In the genomic region with DNA sequence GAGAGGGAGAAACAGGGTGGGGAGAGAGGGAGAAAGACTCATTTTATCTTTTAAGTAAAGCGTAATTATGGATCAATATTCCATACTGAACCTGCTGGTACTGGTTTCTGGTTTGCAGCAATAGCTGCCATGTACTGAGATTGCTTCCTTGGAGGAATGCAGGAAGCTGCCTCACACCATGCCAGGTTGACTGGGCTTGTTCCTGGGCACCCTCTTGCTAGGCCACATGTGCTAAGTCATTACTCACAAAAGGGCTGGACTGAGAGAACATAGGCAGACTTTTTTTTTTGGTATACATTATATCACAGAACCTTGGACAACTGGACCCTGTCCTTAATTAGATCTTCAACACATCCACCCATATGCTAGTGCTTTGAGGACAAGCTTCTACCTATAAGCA, we compare ENCODE assay signal across 10 cellular contexts.
DNase-seq lines count a peak whose midpoint lies in the region; ATAC-seq, FAIRE-seq and TF ChIP-seq lines count a peak whose summit lies in the region.
"Had no signal": no experiment of that assay in that cellular context is flagged by ENCODE, and none has a peak within 500 bp of the region (broad histone marks: within the 10 kb centered on the region; RNA-seq: fewer than 3 reads in every experiment).

No MANE protein-coding gene starts in this region.

- H3K36me3 ChIP-seq in vagina (no peaks in the 10 kb centered on the region), HepG2 (replicated peaks in 1 of 2; ENCODE audit: control insufficient read depth in 1 of 2, insufficient read depth in 2 of 2, low read length in 2 of 2) (no peaks in the 10 kb centered on the region)

- no TSS peak for BruUV-seq in HepG2 (replicated peaks; lab: Mats Ljungman, UMichigan)

- H3K27me3 ChIP-seq in vagina: no peaks in the 10 kb centered on the region
- H3K27me3 ChIP-seq in HepG2 (ENCODE audit: control insufficient read depth in 1 of 2, insufficient read depth in 2 of 2, low read length in 2 of 2): peaks cover 0 to 7% of the 10 kb centered on the region in 2 experiments; a peak in 2 of 5 replicates

- CTCF ChIA-PET in HepG2 (lab: Yijun Ruan, JAX; ENCODE audit: low intra/inter-chr PET ratio, low total read pairs): no interaction called here

- POLR2A ChIA-PET in HepG2 (lab: Yijun Ruan, JAX): no interaction called here

- no peak for FAIRE-seq in HepG2 (lab: Jason Lieb, UNC)
- FAIRE-seq: astrocyte had no signal

- 68% methylated on average over 1 of the region's 1 CpG for WGBS in HepG2 (ENCODE audit: low lambda C conversion rate)

- no peak overlapping the region for H3K4me3 ChIP-seq in vagina
- no peak overlapping the region for H3K4me3 ChIP-seq in HepG2 (replicated peaks in 1 of 3; ENCODE audit: insufficient read depth in 1 of 3, low read depth in 2 of 3, low read length in 3 of 3)

- H3K4me1 Mint-ChIP-seq in neural crest cell: peaks cover 9% of the 10 kb centered on the region

- TF ChIP-seq POLR2A in vagina (IDR thresholded peaks at IDR 0.05) (no peak), HepG2 (IDR thresholded peaks at IDR 0.05; ENCODE audit: insufficient read depth in 1 of 2, low read depth in 2 of 2, low read length in 2 of 2) (no peak)

- no peak overlapping the region for H3K4me2 ChIP-seq in HepG2 (ENCODE audit: low read depth, low read length)

- no peaks in the 10 kb centered on the region for H4K20me1 ChIP-seq in HepG2 (ENCODE audit: insufficient read depth, low read length)

- no peaks in the 10 kb centered on the region for H3K79me2 ChIP-seq in HepG2 (ENCODE audit: insufficient read depth, low read length)

- DNase-seq in HT1080 (ENCODE audit: low read depth) (peak; percentile 30), neural crest cell (ENCODE audit: low read depth, low spot score) (no peak), MV-4-11 (lab: John Stamatoyannopoulos, UW) (no peak), vagina (ENCODE audit: extremely low spot score in 2 of 2) (no peak), HepG2 (ENCODE audit: low spot score) (no peak)
- DNase-seq in activated CD8-positive, alpha-beta memory T cell treated with anti-CD3 and anti-CD28 coated beads, Interleukin-2, amount 50 U/mL, for 48 hours: no peak
- DNase-seq: NCI-H774 had no signal

- H3K36me3 Mint-ChIP-seq in neural crest cell (ENCODE audit: low read depth): no peaks in the 10 kb centered on the region

- no peaks in the 10 kb centered on the region for H3K27me3 Mint-ChIP-seq in neural crest cell (ENCODE audit: low read depth)

- no peak overlapping the region for H2AFZ ChIP-seq in HepG2 (ENCODE audit: low read length)

- TF ChIP-seq RAD21 in HepG2 (CRISPR knock-in tag; IDR thresholded peaks at IDR 0.05): no peak

- H3K9me3 Mint-ChIP-seq in neural crest cell: no peaks in the 10 kb centered on the region

- H3K27ac ChIP-seq in vagina (no peak overlapping the region), HepG2 (ENCODE audit: extremely low read length, insufficient read depth, low read length) (no peak overlapping the region)

- H3K4me1 ChIP-seq in vagina (no peaks in the 10 kb centered on the region), HepG2 (ENCODE audit: insufficient read depth, low read length) (peaks cover 16% of the 10 kb centered on the region)

- no peak overlapping the region for H3K4me3 Mint-ChIP-seq in neural crest cell

- no peak overlapping the region for H3K9ac ChIP-seq in HepG2 (ENCODE audit: insufficient read depth, low read depth, low read length)

- TF ChIP-seq CTCF in neural crest cell (conservative IDR thresholded peaks at IDR 0.05) (no peak), vagina (IDR thresholded peaks at IDR 0.05) (no peak), HepG2 (CRISPR knock-in tag; IDR thresholded peaks at IDR 0.05) (no peak)

- in situ Hi-C loops in HepG2 (cut with HindIII; ENCODE audit: extremely low pct_ligation_motif_present, low pct_unique_long_range_greater_than_20kb): no loop called here

- TF ChIP-seq EP300 in HepG2 (IDR thresholded peaks at IDR 0.05; ENCODE audit: low read depth in 2 of 2, low read length in 2 of 2) (no peak), HepG2 (CRISPR knock-in tag; IDR thresholded peaks at IDR 0.05; ENCODE audit: borderline replicate concordance) (no peak)

- intact Hi-C loops in vagina (cut with DNase I): no loop called here
- intact Hi-C loops in HepG2 (cut with micrococcal nuclease; ENCODE audit: unreplicated experiment): no loop called here

- peak; percentile 14 for ATAC-seq in GM19025 (IDR thresholded peaks at IDR 0.05; ENCODE audit: low read depth, unreplicated experiment)
- peak; percentile 17 for ATAC-seq in HG02623 (IDR thresholded peaks at IDR 0.05; ENCODE audit: unreplicated experiment)
- no peak for ATAC-seq in HepG2

- H3K9me3 ChIP-seq in vagina (no peaks in the 10 kb centered on the region), HepG2 (ENCODE audit: low read length) (no peaks in the 10 kb centered on the region)

- peak overlapping the region; percentile 28 for H3K27ac Mint-ChIP-seq in neural crest cell (ENCODE audit: unreplicated experiment)

TF ChIP-seq in HepG2, 621 proteins besides CTCF, POLR2A, EP300 and RAD21:
- TF ChIP-seq ARNT2 (CRISPR knock-in tag; IDR thresholded peaks at IDR 0.05; ENCODE audit: low read depth): no peak
- TF ChIP-seq PRMT3 (CRISPR knock-in tag; IDR thresholded peaks at IDR 0.05; ENCODE audit: borderline replicate concordance, low read depth): no peak
- no peak for TF ChIP-seq ZBTB3 (CRISPR knock-in tag; IDR thresholded peaks at IDR 0.05; ENCODE audit: borderline replicate concordance, low read depth)
- TF ChIP-seq, protein P1, sequence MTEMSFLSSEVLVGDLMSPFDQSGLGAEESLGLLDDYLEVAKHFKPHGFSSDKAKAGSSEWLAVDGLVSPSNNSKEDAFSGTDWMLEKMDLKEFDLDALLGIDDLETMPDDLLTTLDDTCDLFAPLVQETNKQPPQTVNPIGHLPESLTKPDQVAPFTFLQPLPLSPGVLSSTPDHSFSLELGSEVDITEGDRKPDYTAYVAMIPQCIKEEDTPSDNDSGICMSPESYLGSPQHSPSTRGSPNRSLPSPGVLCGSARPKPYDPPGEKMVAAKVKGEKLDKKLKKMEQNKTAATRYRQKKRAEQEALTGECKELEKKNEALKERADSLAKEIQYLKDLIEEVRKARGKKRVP (CRISPR knock-in tag; IDR thresholded peaks at IDR 0.05): no peak
- no peak for TF ChIP-seq HOXA5 (CRISPR knock-in tag; IDR thresholded peaks at IDR 0.05)
- no peak for TF ChIP-seq ZSCAN12 (CRISPR knock-in tag; IDR thresholded peaks at IDR 0.05)
- TF ChIP-seq, protein P2, sequence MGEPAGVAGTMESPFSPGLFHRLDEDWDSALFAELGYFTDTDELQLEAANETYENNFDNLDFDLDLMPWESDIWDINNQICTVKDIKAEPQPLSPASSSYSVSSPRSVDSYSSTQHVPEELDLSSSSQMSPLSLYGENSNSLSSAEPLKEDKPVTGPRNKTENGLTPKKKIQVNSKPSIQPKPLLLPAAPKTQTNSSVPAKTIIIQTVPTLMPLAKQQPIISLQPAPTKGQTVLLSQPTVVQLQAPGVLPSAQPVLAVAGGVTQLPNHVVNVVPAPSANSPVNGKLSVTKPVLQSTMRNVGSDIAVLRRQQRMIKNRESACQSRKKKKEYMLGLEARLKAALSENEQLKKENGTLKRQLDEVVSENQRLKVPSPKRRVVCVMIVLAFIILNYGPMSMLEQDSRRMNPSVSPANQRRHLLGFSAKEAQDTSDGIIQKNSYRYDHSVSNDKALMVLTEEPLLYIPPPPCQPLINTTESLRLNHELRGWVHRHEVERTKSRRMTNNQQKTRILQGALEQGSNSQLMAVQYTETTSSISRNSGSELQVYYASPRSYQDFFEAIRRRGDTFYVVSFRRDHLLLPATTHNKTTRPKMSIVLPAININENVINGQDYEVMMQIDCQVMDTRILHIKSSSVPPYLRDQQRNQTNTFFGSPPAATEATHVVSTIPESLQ (CRISPR knock-in tag; conservative IDR thresholded peaks at IDR 0.05): no peak
- TF ChIP-seq KDM5B (CRISPR knock-in tag; IDR thresholded peaks at IDR 0.05; ENCODE audit: borderline replicate concordance): no peak
- TF ChIP-seq ZSCAN9 (CRISPR knock-in tag; IDR thresholded peaks at IDR 0.05; ENCODE audit: borderline replicate concordance): no peak
TF ChIP-seq in HepG2: peak in this region for 0.
